9 cellular contexts compared by ENCODE assay signal in genomic region chr10:44384601-44385422, GRCh38. TPM values are rescaled to one million over a fixed set of nuclear protein-coding genes. Genes with fewer than 3 reads are reported as not detected.
DNase-seq lines count a peak whose midpoint lies in the region; ATAC-seq and TF ChIP-seq lines count a peak whose summit lies in the region.
"Had no signal": no experiment of that assay in that cellular context is flagged by ENCODE, and none has a peak within 500 bp of the region (broad histone marks: within the 10 kb centered on the region; RNA-seq: fewer than 3 reads in every experiment).

Gene CXCL12, minus strand, starts transcription at chr10:44385097. Its CDS starts 92 bp downstream, at chr10:44385005.

- peaks cover 33% of the 10 kb centered on the region for H3K27me3 Mint-ChIP-seq in activated CD8-positive, alpha-beta memory T cell treated with anti-CD3 and anti-CD28 coated beads, Interleukin-2, amount 10 ng/mL, durations not matched to agents 7 days and 5 days

- H3K4me3 Mint-ChIP-seq in activated CD8-positive, alpha-beta memory T cell treated with anti-CD3 and anti-CD28 coated beads, Interleukin-2, amount 10 ng/mL, durations not matched to agents 7 days and 5 days = no peak within 1 kb of the TSS
- H3K4me3 Mint-ChIP-seq: memory B cell had no signal

- no peak for ATAC-seq in activated CD8-positive, alpha-beta memory T cell treated with anti-CD3 and anti-CD28 coated beads, Interleukin-2, amount 10 ng/mL, durations not matched to agents 7 days and 5 days
- ATAC-seq in sciatic nerve = peak; percentile 25
- no peak for ATAC-seq in GM18873 (IDR thresholded peaks at IDR 0.05; ENCODE audit: low FRiP score, unreplicated experiment)
- no peak for ATAC-seq in HG03354 (IDR thresholded peaks at IDR 0.05; ENCODE audit: poor library complexity, severe bottlenecking, unreplicated experiment)

- peaks cover 78% of the 10 kb centered on the region for H3K4me1 ChIP-seq in left ventricle myocardium inferior

- TF ChIP-seq CTCF in left ventricle myocardium inferior (IDR thresholded peaks at IDR 0.05; ENCODE audit: borderline replicate concordance) = no peak

- DNase-seq in GM04504 (ENCODE audit: low read depth) = peak; percentile 20
- DNase-seq in activated CD8-positive, alpha-beta memory T cell treated with anti-CD3 and anti-CD28 coated beads, Interleukin-2, amount 10 ng/mL, durations not matched to agents 7 days and 5 days = peak; percentile 31
- peak; percentile 72 for DNase-seq in left ventricle myocardium inferior
- peak; percentile 80 for DNase-seq in sciatic nerve (ENCODE audit: low spot score)
- DNase-seq in SIG-M5 (lab: John Stamatoyannopoulos, UW) = no peak
- no peak for DNase-seq in NCI-H2107 (lab: John Stamatoyannopoulos, UW)

- CTCF ChIA-PET in activated CD8-positive, alpha-beta memory T cell treated with anti-CD3 and anti-CD28 coated beads, Interleukin-2, amount 10 ng/mL, durations not matched to agents 7 days and 5 days (lab: Charles Lee) = interaction anchor here (3.0 to 3.7 kb wide), 2 partner anchors 696 to 712 kb away, joined by 19 to 24 read pairs; no protein-coding TSS in a partner anchor

- peaks cover 1% of the 10 kb centered on the region for H3K36me3 ChIP-seq in left ventricle myocardium inferior

- intact Hi-C loops in left ventricle myocardium inferior (cut with micrococcal nuclease) = loop anchor here (5.0 to 10.0 kb wide), 2 partner anchors 470 to 713 kb away; no protein-coding TSS in a partner anchor
- intact Hi-C loops in sciatic nerve (cut with DNase I) = loop anchor here (5.0 to 10.0 kb wide), 2 partner anchors 470 to 713 kb away; no protein-coding TSS in a partner anchor

- peaks cover 6% of the 10 kb centered on the region for H3K4me1 Mint-ChIP-seq in activated CD8-positive, alpha-beta memory T cell treated with anti-CD3 and anti-CD28 coated beads, Interleukin-2, amount 10 ng/mL, durations not matched to agents 7 days and 5 days
- H3K4me1 Mint-ChIP-seq: memory B cell had no signal

- no peaks in the 10 kb centered on the region for H3K9me3 Mint-ChIP-seq in activated CD8-positive, alpha-beta memory T cell treated with anti-CD3 and anti-CD28 coated beads, Interleukin-2, amount 10 ng/mL, durations not matched to agents 7 days and 5 days (ENCODE audit: low read depth)
- H3K9me3 Mint-ChIP-seq: memory B cell had no signal

- H3K27ac Mint-ChIP-seq in activated CD8-positive, alpha-beta memory T cell treated with anti-CD3 and anti-CD28 coated beads, Interleukin-2, amount 10 ng/mL, durations not matched to agents 7 days and 5 days = no peak within 1 kb of the TSS
- H3K27ac Mint-ChIP-seq: memory B cell had no signal

- H3K36me3 Mint-ChIP-seq in activated CD8-positive, alpha-beta memory T cell treated with anti-CD3 and anti-CD28 coated beads, Interleukin-2, amount 10 ng/mL, durations not matched to agents 7 days and 5 days = no peaks in the 10 kb centered on the region
- H3K36me3 Mint-ChIP-seq: memory B cell had no signal

- peak within 1 kb of the TSS; percentile 80 for H3K27ac ChIP-seq in left ventricle myocardium inferior (replicated peaks)

- peaks cover 16% of the 10 kb centered on the region for H3K27me3 ChIP-seq in left ventricle myocardium inferior (ENCODE audit: low read depth)

- H3K4me3 ChIP-seq in left ventricle myocardium inferior = peak within 1 kb of the TSS; percentile 93

- no peaks in the 10 kb centered on the region for H3K9me3 ChIP-seq in left ventricle myocardium inferior (replicated peaks)

RNA-seq across cellular contexts. Expression of gene CXCL12, which starts in this region (rescaled TPM):
- not detected for total RNA-seq in activated CD8-positive, alpha-beta memory T cell treated with anti-CD3 and anti-CD28 coated beads, Interleukin-2, amount 10 ng/mL, durations not matched to agents 7 days and 5 days
- total RNA-seq in left ventricle myocardium inferior (130 TPM), sciatic nerve (394 TPM)

Comparison
In these comparisons a context has a peak if more than half of its experiments do, and no peak if none do; other contexts are left out.
1. RNA of gene CXCL12 (total RNA-seq): 394 TPM in sciatic nerve (single experiment) and 130 TPM in left ventricle myocardium inferior (single experiment); not detected in activated CD8-positive, alpha-beta memory T cell treated with anti-CD3 and anti-CD28 coated beads, Interleukin-2, amount 10 ng/mL, durations not matched to agents 7 days and 5 days; every median in the first group is over 100 times any median in the second.
2. Peak in DNase-seq in activated CD8-positive, alpha-beta memory T cell treated with anti-CD3 and anti-CD28 coated beads, Interleukin-2, amount 10 ng/mL, durations not matched to agents 7 days and 5 days; RNA of the gene not detected or under 1 TPM.
3. DNase-seq: peak in GM04504 (single experiment), left ventricle myocardium inferior (single experiment) and sciatic nerve (single experiment); none in SIG-M5 (single experiment) and NCI-H2107 (single experiment).